1 cellular context compared by ENCODE assay signal in the genomic region with DNA sequence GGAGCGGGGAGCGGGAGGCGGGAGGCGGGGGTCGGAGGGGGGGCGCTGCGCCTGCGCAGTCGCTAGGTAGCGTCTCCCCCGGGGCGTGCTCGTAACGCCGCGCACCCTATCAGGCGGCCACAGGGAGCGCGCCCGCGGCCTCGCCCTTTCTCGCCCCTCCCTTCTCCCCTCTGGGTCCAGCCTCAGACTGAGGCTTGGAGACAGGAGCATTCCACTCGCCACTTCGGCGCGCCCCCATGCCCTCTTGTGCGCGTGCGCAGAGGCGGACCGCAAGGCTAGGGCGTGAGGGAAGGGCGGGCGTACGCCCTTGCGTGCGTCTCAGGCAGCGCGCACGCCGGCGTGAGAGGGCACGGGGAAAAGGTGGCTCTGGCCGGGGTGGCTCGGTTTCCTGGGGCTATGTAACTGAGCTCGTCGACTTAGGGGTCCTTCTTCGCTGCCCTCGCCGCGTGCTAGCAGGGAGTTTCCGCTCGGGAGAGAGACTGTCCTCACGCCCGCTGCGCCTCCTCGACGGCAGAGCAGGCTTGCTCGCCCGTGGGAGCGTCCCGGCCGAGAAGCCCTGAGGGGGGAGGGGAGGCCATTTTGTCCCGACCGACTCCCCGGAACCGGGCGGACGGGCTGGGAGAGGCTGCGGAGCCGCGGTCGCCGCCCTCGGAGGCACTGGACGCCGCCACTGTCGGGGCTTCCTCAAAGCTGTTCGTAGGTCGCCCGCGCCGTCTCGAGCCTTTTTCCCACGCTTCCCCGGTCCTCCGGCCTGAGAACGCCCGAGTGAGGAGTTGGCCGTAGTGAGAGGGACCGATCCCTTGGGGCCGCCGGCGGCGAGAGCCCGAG.
A peak's percentile ranks its signal among the peaks of the same experiment; 100 is the strongest.
TF ChIP-seq lines count a peak whose summit lies in the region.

A gene (plus strand): TSS at position 316 of the 828 bp plus-strand sequence. CDS start 525 bp downstream, outside the sequence.

TF ChIP-seq in H1, 55 proteins besides CTCF, POLR2A, EP300 and RAD21 (continued from another document):
- TF ChIP-seq GABPA (IDR thresholded peaks at IDR 0.05; ENCODE audit: borderline replicate concordance, insufficient read depth, low read length) (no peak), TAF7 (optimal IDR thresholded peaks at IDR 0.05; ENCODE audit: borderline replicate concordance, low read depth, low read length) (peak; percentile 84), KDM5A (IDR thresholded peaks at IDR 0.05; ENCODE audit: low read length) (no peak), KDM1A (IDR thresholded peaks at IDR 0.05; ENCODE audit: borderline replicate concordance, low read length) (0 out of 2 replicates have a peak, but pooled peaks have one; percentile 28), SAP30 (IDR thresholded peaks at IDR 0.05; ENCODE audit: insufficient read depth, insufficient replicate concordance, low read length) (no peak), BCL11A (IDR thresholded peaks at IDR 0.05; ENCODE audit: low read depth in 2 of 2, low read length in 2 of 2) (no peak), PHF8 (conservative IDR thresholded peaks at IDR 0.05; ENCODE audit: low read depth, low read length) (peak; percentile 84), POLR2AphosphoS5 (IDR thresholded peaks at IDR 0.05; ENCODE audit: low read depth, low read length) (peak; percentile 94), RBBP5 (IDR thresholded peaks at IDR 0.05; ENCODE audit: borderline replicate concordance, low read depth, low read length) (peak; percentile 95), CTBP2 (IDR thresholded peaks at IDR 0.05; ENCODE audit: borderline replicate concordance, insufficient read depth, insufficient read length, low read length) (no peak), BACH1 (IDR thresholded peaks at IDR 0.05; ENCODE audit: low read length) (peak; percentile 40; the same call in 1 of the 2 replicates), TAF1 (IDR thresholded peaks at IDR 0.05; ENCODE audit: low read depth, low read length) (peak; percentile 81; the same call in 1 of the 2 replicates), KDM4A (IDR thresholded peaks at IDR 0.05; ENCODE audit: low read depth, low read length, severe bottlenecking) (peak; percentile 82), NRF1 (IDR thresholded peaks at IDR 0.05; ENCODE audit: low read depth, low read length) (peak; percentile 72), SIN3A (conservative IDR thresholded peaks at IDR 0.05 in 1 of 2, IDR thresholded peaks at IDR 0.05 in 1 of 2; ENCODE audit: low read depth in 1 of 2, low read length in 2 of 2) (no peak; a peak in 1 of 4 replicates), CBX8 (IDR thresholded peaks at IDR 0.05; ENCODE audit: borderline replicate concordance, low read depth, low read length) (no peak), ASH2L (IDR thresholded peaks at IDR 0.05; ENCODE audit: low read length) (peak; percentile 88), CEBPB (IDR thresholded peaks at IDR 0.05; ENCODE audit: low read depth, low read length) (no peak), CHD2 (IDR thresholded peaks at IDR 0.05; ENCODE audit: low read length) (no peak; the same call in none of the 2 replicates), YY1 (IDR thresholded peaks at IDR 0.05; ENCODE audit: low read depth, low read length) (peak; percentile 89), CREB1 (IDR thresholded peaks at IDR 0.05) (no peak), GTF2F1 (IDR thresholded peaks at IDR 0.05; ENCODE audit: borderline replicate concordance, low read depth, low read length) (0 out of 2 replicates have a peak, but pooled peaks have one; percentile 52), SRF (IDR thresholded peaks at IDR 0.05; ENCODE audit: low read depth, low read length) (no peak), MAFK (IDR thresholded peaks at IDR 0.05; ENCODE audit: low read depth, low read length) (no peak), TBP (IDR thresholded peaks at IDR 0.05; ENCODE audit: low read depth, low read length) (peak; percentile 71; the same call in 1 of the 2 replicates), ZNF274 (IDR thresholded peaks at IDR 0.05; ENCODE audit: borderline replicate concordance, extremely low read depth, low read length) (no peak), RXRA (IDR thresholded peaks at IDR 0.05; ENCODE audit: insufficient read depth, low read depth, low read length) (no peak)
- TF ChIP-seq, protein P1, sequence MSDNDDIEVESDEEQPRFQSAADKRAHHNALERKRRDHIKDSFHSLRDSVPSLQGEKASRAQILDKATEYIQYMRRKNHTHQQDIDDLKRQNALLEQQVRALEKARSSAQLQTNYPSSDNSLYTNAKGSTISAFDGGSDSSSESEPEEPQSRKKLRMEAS (IDR thresholded peaks at IDR 0.05), result peak; percentile 83
- TF ChIP-seq, protein P2, sequence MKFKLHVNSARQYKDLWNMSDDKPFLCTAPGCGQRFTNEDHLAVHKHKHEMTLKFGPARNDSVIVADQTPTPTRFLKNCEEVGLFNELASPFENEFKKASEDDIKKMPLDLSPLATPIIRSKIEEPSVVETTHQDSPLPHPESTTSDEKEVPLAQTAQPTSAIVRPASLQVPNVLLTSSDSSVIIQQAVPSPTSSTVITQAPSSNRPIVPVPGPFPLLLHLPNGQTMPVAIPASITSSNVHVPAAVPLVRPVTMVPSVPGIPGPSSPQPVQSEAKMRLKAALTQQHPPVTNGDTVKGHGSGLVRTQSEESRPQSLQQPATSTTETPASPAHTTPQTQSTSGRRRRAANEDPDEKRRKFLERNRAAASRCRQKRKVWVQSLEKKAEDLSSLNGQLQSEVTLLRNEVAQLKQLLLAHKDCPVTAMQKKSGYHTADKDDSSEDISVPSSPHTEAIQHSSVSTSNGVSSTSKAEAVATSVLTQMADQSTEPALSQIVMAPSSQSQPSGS (IDR thresholded peaks at IDR 0.05; ENCODE audit: low read length), result no peak
- TF ChIP-seq, protein P3, sequence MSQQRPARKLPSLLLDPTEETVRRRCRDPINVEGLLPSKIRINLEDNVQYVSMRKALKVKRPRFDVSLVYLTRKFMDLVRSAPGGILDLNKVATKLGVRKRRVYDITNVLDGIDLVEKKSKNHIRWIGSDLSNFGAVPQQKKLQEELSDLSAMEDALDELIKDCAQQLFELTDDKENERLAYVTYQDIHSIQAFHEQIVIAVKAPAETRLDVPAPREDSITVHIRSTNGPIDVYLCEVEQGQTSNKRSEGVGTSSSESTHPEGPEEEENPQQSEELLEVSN (IDR thresholded peaks at IDR 0.05), result peak; percentile 51; the same call in 1 of the 2 replicates
